ENCODE assay signal across 16 cellular contexts in the genomic region with DNA sequence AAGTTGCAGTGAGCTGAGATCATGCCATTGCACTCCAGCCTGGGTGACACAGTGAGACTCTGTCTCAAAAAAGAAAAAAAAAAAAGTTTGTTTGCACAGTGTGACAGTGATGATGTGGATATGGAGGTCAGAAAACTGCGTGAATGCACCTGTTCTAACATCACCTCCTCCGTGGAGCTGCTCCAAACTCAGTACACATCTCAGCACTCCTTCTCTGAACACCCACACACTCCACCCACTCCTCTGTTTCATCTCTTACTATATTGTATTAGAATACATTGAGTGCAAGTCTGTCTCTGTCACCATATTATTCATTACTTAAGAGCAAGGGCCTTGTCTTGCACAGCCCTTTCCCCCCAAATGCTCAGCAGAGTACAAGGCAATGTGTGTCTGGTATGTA. TPM values are rescaled to one million over a fixed set of nuclear protein-coding genes. Genes with fewer than 3 reads are reported as not detected.
DNase-seq lines count a peak whose midpoint lies in the region; ATAC-seq and TF ChIP-seq lines count a peak whose summit lies in the region.
"Had no signal": no experiment of that assay in that cellular context is flagged by ENCODE, and none has a peak within 500 bp of the region (broad histone marks: within the 10 kb centered on the region; RNA-seq: fewer than 3 reads in every experiment).

No MANE protein-coding gene starts in this region.

- no peaks in the 10 kb centered on the region for H3K4me1 ChIP-seq in Peyer's patch

- TF ChIP-seq POLR2A in Peyer's patch (IDR thresholded peaks at IDR 0.05) = peak in 1 of 2 donors; percentile 11

- peak overlapping the region in 3 of 4 donors; percentile 9 to 46 (median 37) for H3K4me3 ChIP-seq in Peyer's patch

- DNase-seq in activated T-cell treated with anti-CD3 and anti-CD28 coated beads for 4 hours = peak; percentile 60
- no peak for DNase-seq in activated T-cell treated with anti-CD3 and anti-CD28 coated beads, Interleukin-2, amount 50 U/mL, for 1 hour
- DNase-seq in Peyer's patch = no peak
- peak in 30 of 56 donors; percentile 0 to 84 (median 24) for DNase-seq in nucleus accumbens (lab: John Stamatoyannopoulos, UW)
- DNase-seq in stimulated activated CD4-positive, alpha-beta T cell treated with anti-CD3 and anti-CD28 coated beads, TNF-alpha, amount 100 ng/mL, for 4 hours (ENCODE audit: low read depth in 3 of 3) = peak in 2 of 3 experiments; percentile 15 to 31
- DNase-seq in NCI-H524 treated with DMSO at 0.1 percent for 48 hours (lab: John Stamatoyannopoulos, UW) = no peak
- no peak for DNase-seq in sciatic nerve (ENCODE audit: low spot score)
- DNase-seq: ACHN; CD4-positive, CD25-positive, alpha-beta regulatory T cell; DMS79; HCEC 1CT; NCI-H1417 treated with DMSO at 0.1 percent for 48 hours; NCI-H2029 treated with DMSO at 0.1 percent for 48 hours; NCI-H524; RPMI8226 had no signal

- no peaks in the 10 kb centered on the region for H3K36me3 ChIP-seq in Peyer's patch

- intact Hi-C loops in sciatic nerve (cut with DNase I) = no loop called here

- H3K9me3 ChIP-seq in Peyer's patch = no peaks in the 10 kb centered on the region

- H3K27ac ChIP-seq in Peyer's patch = peak overlapping the region in 2 of 4 donors; percentile 55 to 61

- ATAC-seq in sciatic nerve = no peak

- TF ChIP-seq CTCF in Peyer's patch (IDR thresholded peaks at IDR 0.05) = no peak

- no peaks in the 10 kb centered on the region for H3K27me3 ChIP-seq in Peyer's patch

RNA-seq across cellular contexts. Expression of a gene that starts 51.5 kb away (rescaled TPM):
- total RNA-seq in Peyer's patch = 10 to 100 TPM in 3 of 4 donors, 1 to 10 TPM in 1; 4.1 to 22.6 (median 14.1) TPM
- 22.0 TPM for total RNA-seq in sciatic nerve
- total RNA-seq: G401 had no signal

Comparison
In these comparisons a context has a peak if more than half of its experiments do, and no peak if none do; other contexts are left out.
1. DNase-seq: peak in activated T-cell treated with anti-CD3 and anti-CD28 coated beads for 4 hours (single experiment), nucleus accumbens (30 of 56) and stimulated activated CD4-positive, alpha-beta T cell treated with anti-CD3 and anti-CD28 coated beads, TNF-alpha, amount 100 ng/mL, for 4 hours (2 of 3); none in activated T-cell treated with anti-CD3 and anti-CD28 coated beads, Interleukin-2, amount 50 U/mL, for 1 hour (single experiment), Peyer's patch (0 of 3), NCI-H524 treated with DMSO at 0.1 percent for 48 hours (single experiment) and sciatic nerve (single experiment).